ENCODE assay signal across 1 cellular context in the genomic region with DNA sequence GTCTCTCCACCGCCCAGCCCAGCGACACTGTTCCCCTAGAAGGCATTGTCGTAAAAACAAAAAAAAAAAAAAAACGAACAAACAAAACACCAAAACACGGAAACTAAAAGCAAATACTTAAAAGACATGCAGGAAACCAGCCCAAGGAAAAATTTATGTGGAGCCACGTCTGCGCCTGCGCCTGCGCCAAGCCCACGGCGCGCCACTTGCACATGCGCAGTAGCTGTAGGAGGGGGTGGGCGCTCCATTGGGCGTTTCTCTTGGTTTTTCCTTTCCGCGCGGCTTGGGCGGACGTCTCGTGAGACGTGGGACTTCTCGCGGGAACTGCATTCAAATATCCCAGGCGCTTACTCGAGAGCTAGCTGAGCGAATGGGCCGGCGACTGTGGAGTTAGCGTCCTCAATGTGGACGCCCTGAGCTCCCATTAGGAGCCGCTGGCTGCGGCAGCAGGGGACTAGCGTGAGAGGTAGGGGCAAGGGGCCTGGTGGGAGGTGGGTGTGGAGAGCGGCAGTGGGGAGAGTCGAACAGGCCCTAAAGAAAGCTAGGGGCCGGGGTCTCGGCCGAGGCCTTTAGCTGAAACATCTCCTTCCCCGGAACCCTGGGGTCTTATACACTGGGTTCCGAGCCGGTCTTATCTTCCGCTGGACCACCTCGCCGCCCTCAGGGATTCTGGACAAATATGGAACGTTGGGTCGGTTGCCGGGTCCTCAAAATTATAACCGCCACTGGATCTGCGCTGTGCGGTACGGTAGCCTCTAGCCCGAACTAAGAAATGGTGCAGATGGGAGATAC.
A peak's percentile ranks its signal among the peaks of the same experiment; 100 is the strongest.
TF ChIP-seq lines count a peak whose summit lies in the region.

A gene with protein sequence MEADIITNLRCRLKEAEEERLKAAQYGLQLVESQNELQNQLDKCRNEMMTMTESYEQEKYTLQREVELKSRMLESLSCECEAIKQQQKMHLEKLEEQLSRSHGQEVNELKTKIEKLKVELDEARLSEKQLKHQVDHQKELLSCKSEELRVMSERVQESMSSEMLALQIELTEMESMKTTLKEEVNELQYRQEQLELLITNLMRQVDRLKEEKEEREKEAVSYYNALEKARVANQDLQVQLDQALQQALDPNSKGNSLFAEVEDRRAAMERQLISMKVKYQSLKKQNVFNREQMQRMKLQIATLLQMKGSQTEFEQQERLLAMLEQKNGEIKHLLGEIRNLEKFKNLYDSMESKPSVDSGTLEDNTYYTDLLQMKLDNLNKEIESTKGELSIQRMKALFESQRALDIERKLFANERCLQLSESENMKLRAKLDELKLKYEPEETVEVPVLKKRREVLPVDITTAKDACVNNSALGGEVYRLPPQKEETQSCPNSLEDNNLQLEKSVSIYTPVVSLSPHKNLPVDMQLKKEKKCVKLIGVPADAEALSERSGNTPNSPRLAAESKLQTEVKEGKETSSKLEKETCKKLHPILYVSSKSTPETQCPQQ (plus strand): TSS at position 350 of the 792 bp plus-strand sequence. CDS start 4,644 bp downstream, outside the sequence.

TF ChIP-seq in A549, 52 proteins besides CTCF, POLR2A, EP300 and RAD21 (continued from another document):
- TF ChIP-seq, protein P1, sequence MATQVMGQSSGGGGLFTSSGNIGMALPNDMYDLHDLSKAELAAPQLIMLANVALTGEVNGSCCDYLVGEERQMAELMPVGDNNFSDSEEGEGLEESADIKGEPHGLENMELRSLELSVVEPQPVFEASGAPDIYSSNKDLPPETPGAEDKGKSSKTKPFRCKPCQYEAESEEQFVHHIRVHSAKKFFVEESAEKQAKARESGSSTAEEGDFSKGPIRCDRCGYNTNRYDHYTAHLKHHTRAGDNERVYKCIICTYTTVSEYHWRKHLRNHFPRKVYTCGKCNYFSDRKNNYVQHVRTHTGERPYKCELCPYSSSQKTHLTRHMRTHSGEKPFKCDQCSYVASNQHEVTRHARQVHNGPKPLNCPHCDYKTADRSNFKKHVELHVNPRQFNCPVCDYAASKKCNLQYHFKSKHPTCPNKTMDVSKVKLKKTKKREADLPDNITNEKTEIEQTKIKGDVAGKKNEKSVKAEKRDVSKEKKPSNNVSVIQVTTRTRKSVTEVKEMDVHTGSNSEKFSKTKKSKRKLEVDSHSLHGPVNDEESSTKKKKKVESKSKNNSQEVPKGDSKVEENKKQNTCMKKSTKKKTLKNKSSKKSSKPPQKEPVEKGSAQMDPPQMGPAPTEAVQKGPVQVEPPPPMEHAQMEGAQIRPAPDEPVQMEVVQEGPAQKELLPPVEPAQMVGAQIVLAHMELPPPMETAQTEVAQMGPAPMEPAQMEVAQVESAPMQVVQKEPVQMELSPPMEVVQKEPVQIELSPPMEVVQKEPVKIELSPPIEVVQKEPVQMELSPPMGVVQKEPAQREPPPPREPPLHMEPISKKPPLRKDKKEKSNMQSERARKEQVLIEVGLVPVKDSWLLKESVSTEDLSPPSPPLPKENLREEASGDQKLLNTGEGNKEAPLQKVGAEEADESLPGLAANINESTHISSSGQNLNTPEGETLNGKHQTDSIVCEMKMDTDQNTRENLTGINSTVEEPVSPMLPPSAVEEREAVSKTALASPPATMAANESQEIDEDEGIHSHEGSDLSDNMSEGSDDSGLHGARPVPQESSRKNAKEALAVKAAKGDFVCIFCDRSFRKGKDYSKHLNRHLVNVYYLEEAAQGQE (IDR thresholded peaks at IDR 0.05), result peak; percentile 96
